8 cellular contexts compared by ENCODE assay signal in the genomic region with DNA sequence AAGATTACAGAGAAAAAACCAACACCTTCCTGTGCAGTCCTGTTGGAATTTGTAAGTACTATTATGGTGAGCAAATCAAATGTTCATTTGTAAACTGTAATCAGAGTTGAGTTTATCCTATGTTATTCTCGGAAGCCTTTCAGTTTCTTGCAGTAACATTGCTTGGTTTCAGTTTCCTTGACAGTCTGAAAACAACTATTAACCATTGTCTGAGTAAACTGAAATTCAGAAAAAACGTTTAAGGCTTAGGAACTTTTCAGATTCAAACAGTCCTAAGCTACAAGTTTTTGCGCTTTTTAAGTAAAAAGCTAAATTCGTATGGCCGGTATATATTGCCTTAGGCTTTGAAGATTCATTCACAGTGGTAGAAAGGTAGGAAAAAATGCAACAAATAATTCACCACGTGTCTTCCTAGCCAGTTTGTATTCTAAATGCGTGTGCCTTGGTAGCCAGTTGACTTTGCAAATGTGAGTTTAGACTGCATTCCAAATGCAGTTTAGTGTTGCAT. TPM values are rescaled to one million over a fixed set of nuclear protein-coding genes. Genes with fewer than 3 reads are reported as not detected.
DNase-seq lines count a peak whose midpoint lies in the region; ATAC-seq and TF ChIP-seq lines count a peak whose summit lies in the region.

No MANE protein-coding gene starts in this region.

- DNase-seq in activated T-cell treated with anti-CD3 and anti-CD28 coated beads, Interleukin-2, amount 50 U/mL, for 4 hours: no peak
- no peak for DNase-seq in activated T-cell treated with anti-CD3 and anti-CD28 coated beads, Interleukin-2, amount 50 U/mL, for 48 hours
- DNase-seq in T-helper 17 cell (no peak), fibroblast of pulmonary artery (ENCODE audit: low read depth) (peak; percentile 40), psoas muscle (no peak), GM19238 (ENCODE audit: insufficient read length, low spot score) (no peak)
- DNase-seq in stimulated activated CD4-positive, alpha-beta T cell treated with anti-CD3 and anti-CD28 coated beads, Interleukin-15, amount 100 ng/mL, for 24 hours: no peak

- no peaks in the 10 kb centered on the region for H3K9me3 Mint-ChIP-seq in activated T-cell treated with anti-CD3 and anti-CD28 coated beads, Interleukin-2, amount 50 U/mL, for 4 hours

- TF ChIP-seq CTCF in fibroblast of pulmonary artery (IDR thresholded peaks at IDR 0.05; ENCODE audit: low read length, missing control alignments) (no peak), psoas muscle (IDR thresholded peaks at IDR 0.05) (no peak)

- 4 to 7% (median 4%) methylated on average over 7 of the region's 7 CpGs for WGBS in psoas muscle, 3 donors

- H3K4me3 ChIP-seq in fibroblast of pulmonary artery (replicated peaks; ENCODE audit: low read depth, low read length) (peak overlapping the region; percentile 98), psoas muscle (peak overlapping the region; percentile 98)

- H3K9me3 ChIP-seq in T-helper 17 cell (ENCODE audit: control insufficient read depth, low read length, poor library complexity, severe bottlenecking): no peaks in the 10 kb centered on the region
- H3K9me3 ChIP-seq in psoas muscle: no peaks in the 10 kb centered on the region

- H3K27me3 Mint-ChIP-seq in activated T-cell treated with anti-CD3 and anti-CD28 coated beads, Interleukin-2, amount 50 U/mL, for 4 hours (ENCODE audit: low read depth): no peaks in the 10 kb centered on the region
- H3K27me3 Mint-ChIP-seq in T-helper 17 cell: no peaks in the 10 kb centered on the region

- H3K36me3 Mint-ChIP-seq in activated T-cell treated with anti-CD3 and anti-CD28 coated beads, Interleukin-2, amount 50 U/mL, for 4 hours (ENCODE audit: insufficient read depth): peaks cover 43% of the 10 kb centered on the region
- H3K36me3 Mint-ChIP-seq in T-helper 17 cell (ENCODE audit: low read depth): peaks cover 7% of the 10 kb centered on the region

- peak overlapping the region; percentile 99 for H3K27ac ChIP-seq in psoas muscle

- peaks cover 56% of the 10 kb centered on the region for H3K4me1 Mint-ChIP-seq in activated T-cell treated with anti-CD3 and anti-CD28 coated beads, Interleukin-2, amount 50 U/mL, for 4 hours (ENCODE audit: low read depth)
- H3K4me1 Mint-ChIP-seq in T-helper 17 cell: peaks cover 47% of the 10 kb centered on the region

- peak overlapping the region; percentile 99 for H3K27ac Mint-ChIP-seq in T-helper 17 cell

- ATAC-seq in activated T-cell treated with anti-CD3 and anti-CD28 coated beads, Interleukin-2, amount 50 U/mL, for 4 hours: no peak
- ATAC-seq in T-helper 17 cell: no peak
- no peak for ATAC-seq in psoas muscle
- no peak for ATAC-seq in HG03342 (IDR thresholded peaks at IDR 0.05; ENCODE audit: unreplicated experiment)

- intact Hi-C loops in psoas muscle (cut with DNase I): loop anchor here in 1 of 2 donors (5.0 to 10.0 kb wide), 2 partner anchors 36 to 1182 kb away; partner anchors contain the start of gene IL6ST

- H3K36me3 ChIP-seq in psoas muscle (ENCODE audit: insufficient read depth in 1 of 2, low read depth in 1 of 2): no peaks in the 10 kb centered on the region

- no peaks in the 10 kb centered on the region for H3K27me3 ChIP-seq in psoas muscle (ENCODE audit: insufficient read depth in 3 of 3, low read length in 2 of 3)

- H3K4me3 Mint-ChIP-seq in activated T-cell treated with anti-CD3 and anti-CD28 coated beads, Interleukin-2, amount 50 U/mL, for 4 hours: peak overlapping the region; percentile 90
- peak overlapping the region; percentile 99 for H3K4me3 Mint-ChIP-seq in T-helper 17 cell

- peaks cover 40% of the 10 kb centered on the region for H3K4me1 ChIP-seq in psoas muscle

RNA-seq across cellular contexts. Expression of gene GPBP1, which starts 2.5 kb away (rescaled TPM):
- 10 to 100 TPM; 51.4 to 62.0 (median 58.7) TPM for total RNA-seq in activated T-cell treated with anti-CD3 and anti-CD28 coated beads, Interleukin-2, amount 50 U/mL, for 4 hours
- total RNA-seq in T-helper 17 cell: 100 to 1,000 TPM; 135 to 136 TPM
- total RNA-seq in psoas muscle: 10 to 100 TPM; 45.0 to 54.5 (median 53.3) TPM
- polyA plus RNA-seq in psoas muscle: 10 to 100 TPM; 37.3 to 74.0 (median 38.0) TPM
